14 cellular contexts compared by ENCODE assay signal in genomic region chr7:43982848-43983247, GRCh38. TPM values are rescaled to one million over a fixed set of nuclear protein-coding genes. Genes with fewer than 3 reads are reported as not detected.
DNase-seq lines count a peak whose midpoint lies in the region; ATAC-seq, FAIRE-seq and TF ChIP-seq lines count a peak whose summit lies in the region.
"Not testable (repeated sequence)": the region's sequence is repeated elsewhere in the genome, so short reads cannot be mapped to it uniquely, and the experiment has no call there.
"Had no signal": no experiment of that assay in that cellular context is flagged by ENCODE, and none has a peak within 500 bp of the region (broad histone marks: within the 10 kb centered on the region; RNA-seq: fewer than 3 reads in every experiment).

No MANE protein-coding gene starts in this region.

- not testable (repeated sequence) for H3K14ac ChIP-seq in H1 (ENCODE audit: insufficient read length)

- not testable (repeated sequence) for H3K36me3 Mint-ChIP-seq in T-helper 17 cell (ENCODE audit: low read depth)

- H3K9me3 ChIP-seq in BLaER1 treated with 17β-estradiol and CSF1 and Interleukin-3, amounts not matched to agents 10 nM and 100 nM (replicated peaks in 1 of 11); T-helper 17 cell (ENCODE audit: control insufficient read depth, low read length, poor library complexity, severe bottlenecking); H1 (ENCODE audit: insufficient read depth in 2 of 2, low read depth in 1 of 2, low read length in 1 of 2); heart left ventricle; left lung; mucosa of descending colon; upper lobe of right lung: not testable (repeated sequence)

- 0 out of 2 replicates have a peak overlapping the region, but pooled peaks have one; percentile 51 for H4K8ac ChIP-seq in H1 (ENCODE audit: extremely low read depth, insufficient read depth, low read length)

- H3K27ac ChIP-seq in BLaER1 treated with 17β-estradiol and CSF1 and Interleukin-3, amounts not matched to agents 10 nM and 100 nM, result peak overlapping the region in 6 of 11 experiments; percentile 18 to 65 (median 53); a peak in 10 of 22 replicates
- not testable (repeated sequence) for H3K27ac ChIP-seq in H1 (ENCODE audit: low read depth, low read length); heart left ventricle; left lung; upper lobe of right lung

- not testable (repeated sequence) for H3K18ac ChIP-seq in H1 (ENCODE audit: extremely low read depth, low read length)

- H2BK120ac ChIP-seq in H1 (replicated peaks; ENCODE audit: low read depth, low read length), result not testable (repeated sequence)

- not testable (repeated sequence) for TF ChIP-seq EP300 in H1 (IDR thresholded peaks at IDR 0.05; ENCODE audit: borderline replicate concordance in 1 of 2, low read depth in 2 of 2, low read length in 2 of 2)

- H3K9ac ChIP-seq in BLaER1 treated with 17β-estradiol and CSF1 and Interleukin-3, amounts not matched to agents 10 nM and 100 nM; H1 (replicated peaks in 1 of 4; ENCODE audit: extremely low read depth in 1 of 4, low read depth in 3 of 4, low read length in 3 of 4): not testable (repeated sequence)

- WGBS in H1 (ENCODE audit: extremely low coverage in 1 of 2, insufficient coverage in 1 of 2, insufficient read length in 1 of 2, insufficient replicate concordance in 2 of 2, low coverage in 1 of 2, low lambda C conversion rate in 2 of 2, missing lambda C conversion rate in 1 of 2), 2 experiments, result no CpG with 5 or more reads among the region's 6 CpGs
- WGBS in heart left ventricle, 4 donors, result 82% methylated on average over 3 of the region's 6 CpGs; no CpG with 5 or more reads in 3 of the 4 donors

- TF ChIP-seq POLR2A in H1 (IDR thresholded peaks at IDR 0.05; ENCODE audit: control extremely low read depth in 1 of 2, low read depth in 2 of 2, low read length in 2 of 2); heart left ventricle (IDR thresholded peaks at IDR 0.05): not testable (repeated sequence)

- H4K91ac ChIP-seq in H1 (replicated peaks; ENCODE audit: insufficient read length, low read length), result not testable (repeated sequence)

- ATAC-seq in T-helper 17 cell, result not testable (repeated sequence)
- ATAC-seq in heart left ventricle, result peak; percentile 5 to 36 (median 8)
- ATAC-seq in left lung, result peak; percentile 4
- peak; percentile 62 for ATAC-seq in mucosa of descending colon
- ATAC-seq in upper lobe of right lung, result peak; percentile 14

- H2BK20ac ChIP-seq in H1 (ENCODE audit: low read length), result not testable (repeated sequence)

- peaks cover 0 to 39% (median 26%) of the 10 kb centered on the region in 10 experiments; a peak in 16 of 20 replicates for H3K4me1 ChIP-seq in BLaER1 treated with 17β-estradiol and CSF1 and Interleukin-3, amounts not matched to agents 10 nM and 100 nM
- H3K4me1 ChIP-seq in H1 (replicated peaks in 1 of 4; ENCODE audit: control insufficient read depth in 3 of 4, insufficient read depth in 4 of 4, low read length in 3 of 4); heart left ventricle; left lung; mucosa of descending colon (ENCODE audit: low read depth); upper lobe of right lung: not testable (repeated sequence)

- not testable (repeated sequence) for H3K23me2 ChIP-seq in H1 (ENCODE audit: low read depth, low read length)

- H3K27ac Mint-ChIP-seq in T-helper 17 cell, result peak overlapping the region; percentile 16

- not testable (repeated sequence) for H3K4me1 Mint-ChIP-seq in T-helper 17 cell

- not testable (repeated sequence) for H4K20me1 ChIP-seq in BLaER1 treated with 17β-estradiol and CSF1 and Interleukin-3, amounts not matched to agents 10 nM and 100 nM; H1 (replicated peaks in 1 of 2; ENCODE audit: control insufficient read depth in 1 of 2, insufficient read depth in 2 of 2, low read length in 2 of 2)

- not testable (repeated sequence) for H3K36me3 ChIP-seq in BLaER1 treated with 17β-estradiol and CSF1 and Interleukin-3, amounts not matched to agents 10 nM and 100 nM; H1 (ENCODE audit: control insufficient read depth in 2 of 4, insufficient read depth in 4 of 4, low read length in 3 of 4); heart left ventricle; left lung; mucosa of descending colon (ENCODE audit: low read depth); upper lobe of right lung

- CTCF ChIA-PET in H1 (lab: Charles Lee; ENCODE audit: partially characterized antibody), result not testable (repeated sequence)

- H2BK12ac ChIP-seq in H1 (ENCODE audit: low read depth, low read length), result not testable (repeated sequence)

- intact Hi-C loops in heart left ventricle (cut with DNase I); left lung (cut with DNase I); mucosa of descending colon (cut with DNase I, micrococcal nuclease); upper lobe of right lung (cut with DNase I): not testable (repeated sequence)

- not testable (repeated sequence) for DNase-seq in T-helper 17 cell; H1 (ENCODE audit: low read depth in 1 of 2, low spot score in 2 of 2); heart left ventricle; upper lobe of right lung
- DNase-seq in left lung, result peak in 1 of 2 donors; percentile 9
- peak in 2 of 3 donors; percentile 32 to 60 for DNase-seq in mucosa of descending colon

- FAIRE-seq in H1 (lab: Jason Lieb, UNC), result not testable (repeated sequence)

- TF ChIP-seq RAD21 in H1 (IDR thresholded peaks at IDR 0.05 in 1 of 2, conservative IDR thresholded peaks at IDR 0.05 in 1 of 2; ENCODE audit: low read depth in 2 of 2, low read length in 2 of 2), result not testable (repeated sequence)

- not testable (repeated sequence) for H3K23ac ChIP-seq in H1 (ENCODE audit: insufficient read length)

- not testable (repeated sequence) for H3K4me3 ChIP-seq in BLaER1 treated with 17β-estradiol and CSF1 and Interleukin-3, amounts not matched to agents 10 nM and 100 nM; H1 (ENCODE audit: extremely low read depth in 1 of 4, insufficient read depth in 2 of 4, low read depth in 3 of 4, low read length in 4 of 4); heart left ventricle; left lung; mucosa of descending colon; upper lobe of right lung

- not testable (repeated sequence) for H3K79me2 ChIP-seq in H1 (ENCODE audit: control insufficient read depth in 1 of 2, insufficient read depth in 2 of 2, low read length in 2 of 2)

- H2BK15ac ChIP-seq in H1 (ENCODE audit: low read length), result not testable (repeated sequence)

- POLR2A ChIA-PET in H1 (lab: Charles Lee; ENCODE audit: partially characterized antibody), result not testable (repeated sequence)

- H3K4me3 Mint-ChIP-seq in T-helper 17 cell, result not testable (repeated sequence)

- TF ChIP-seq CTCF in H1 (IDR thresholded peaks at IDR 0.05; ENCODE audit: control extremely low read depth in 1 of 3, insufficient read depth in 1 of 3, low read depth in 1 of 3, low read length in 3 of 3); heart left ventricle (IDR thresholded peaks at IDR 0.05); left lung (IDR thresholded peaks at IDR 0.05); mucosa of descending colon (IDR thresholded peaks at IDR 0.05); upper lobe of right lung (IDR thresholded peaks at IDR 0.05): not testable (repeated sequence)

- H2AFZ ChIP-seq in H1 (ENCODE audit: low read length), result not testable (repeated sequence)

- not testable (repeated sequence) for H2BK5ac ChIP-seq in H1 (ENCODE audit: low read depth, low read length)

- H3K56ac ChIP-seq in H1 (replicated peaks; ENCODE audit: insufficient read length, low read depth, low read length), result not testable (repeated sequence)

- H4K5ac ChIP-seq in H1 (ENCODE audit: insufficient read length, low read depth, low read length), result not testable (repeated sequence)

- H3K27me3 ChIP-seq in BLaER1 treated with 17β-estradiol and CSF1 and Interleukin-3, amounts not matched to agents 10 nM and 100 nM; H1 (replicated peaks in 1 of 4; ENCODE audit: control insufficient read depth in 3 of 4, extremely low read depth in 1 of 4, insufficient read depth in 3 of 4, low read length in 3 of 4); heart left ventricle; left lung; upper lobe of right lung: not testable (repeated sequence)

- not testable (repeated sequence) for H3K4ac ChIP-seq in H1 (replicated peaks; ENCODE audit: insufficient read length, low read depth, low read length)

- not testable (repeated sequence) for H3K27me3 Mint-ChIP-seq in T-helper 17 cell

- H3K4me2 ChIP-seq in BLaER1 treated with 17β-estradiol and CSF1 and Interleukin-3, amounts not matched to agents 10 nM and 100 nM, result peak overlapping the region in 6 of 11 experiments; percentile 15 to 71 (median 47); a peak in 11 of 22 replicates
- H3K4me2 ChIP-seq in H1 (ENCODE audit: insufficient read depth in 1 of 2, low read depth in 2 of 2, low read length in 2 of 2), result not testable (repeated sequence)

- H2AK5ac ChIP-seq in H1 (ENCODE audit: low read depth, low read length), result not testable (repeated sequence)

- H3K79me1 ChIP-seq in H1 (ENCODE audit: low read depth, low read length), result not testable (repeated sequence)

RNA-seq across cellular contexts. Expression of gene SPDYE1, which starts 14.8 kb away (rescaled TPM):
- total RNA-seq in T-helper 17 cell, result under 1 TPM in 1 of 2 donors, not detected in 1; 0.18 TPM
- total RNA-seq in H1 (2021; fragmentation: NEBNext Ultra II Directional; extraction: Animal tissue kit (Norgen Biotek cat#: 25700)), result not detected in 2 replicates
- polyA plus RNA-seq in H1 (2011; rRNA removed), result not detected in 2 replicates
- not detected for polyA plus RNA-seq in H1 (2011; cell fraction: cytosol; rRNA removed)
- polyA plus RNA-seq in H1 (2011; cell fraction: nucleus; rRNA removed), result not detected
- polyA plus RNA-seq in H1 (2012, experiment 1 of 2), result 0.16 to 0.48 TPM (median 0.32 TPM) in 4 replicates
- polyA plus RNA-seq in H1 (2012, experiment 2 of 2), result 0.08 TPM
- not detected for polyA plus RNA-seq in H1 (2013, experiment 1 of 2)
- not detected for polyA plus RNA-seq in H1 (2013, experiment 2 of 2)
- polyA minus RNA-seq in H1 (2011; rRNA and poly(A)+ RNA removed), result not detected in 2 replicates
- polyA minus RNA-seq in H1 (2011; cell fraction: cytosol; rRNA and poly(A)+ RNA removed), result not detected
- polyA minus RNA-seq in H1 (2011; cell fraction: nucleus; rRNA and poly(A)+ RNA removed), result not detected
- total RNA-seq in heart left ventricle, result under 1 TPM in 1 of 9 donors, not detected in 8; 0.13 TPM
- not detected for polyA plus RNA-seq in heart left ventricle
- total RNA-seq in left lung, result not detected
- not detected for total RNA-seq in mucosa of descending colon
- not detected for total RNA-seq in upper lobe of right lung
- total RNA-seq: A172, A673, Calu3, Daoy, G401, GM23338, HFFc6 had no signal

RNA-seq across cellular contexts. Expression of gene UBE2D4, which starts 56.6 kb away (rescaled TPM):
- total RNA-seq in T-helper 17 cell, result 1 to 10 TPM; 6.4 to 6.9 TPM
- 3.4 and 5.2 TPM in 2 replicates for total RNA-seq in H1 (2021; fragmentation: NEBNext Ultra II Directional; extraction: Animal tissue kit (Norgen Biotek cat#: 25700))
- polyA plus RNA-seq in H1 (2011; rRNA removed), result 8.8 and 9.4 TPM in 2 replicates
- 6.0 TPM for polyA plus RNA-seq in H1 (2011; cell fraction: cytosol; rRNA removed)
- polyA plus RNA-seq in H1 (2011; cell fraction: nucleus; rRNA removed), result 7.2 TPM
- 2.9 to 5.4 TPM (median 3.9 TPM) in 4 replicates for polyA plus RNA-seq in H1 (2012, experiment 1 of 2)
- 2.9 TPM for polyA plus RNA-seq in H1 (2012, experiment 2 of 2)
- polyA plus RNA-seq in H1 (2013, experiment 1 of 2), result 3.8 TPM
- polyA plus RNA-seq in H1 (2013, experiment 2 of 2), result 3.4 TPM
- 9.8 and 14.7 TPM in 2 replicates for polyA minus RNA-seq in H1 (2011; rRNA and poly(A)+ RNA removed)
- 2.8 TPM for polyA minus RNA-seq in H1 (2011; cell fraction: cytosol; rRNA and poly(A)+ RNA removed)
- polyA minus RNA-seq in H1 (2011; cell fraction: nucleus; rRNA and poly(A)+ RNA removed), result 4.4 TPM
- 10 to 100 TPM; 35.1 to 69.8 (median 43.5) TPM for total RNA-seq in heart left ventricle
- polyA plus RNA-seq in heart left ventricle, result 10 to 100 TPM; 29.4 to 41.1 TPM
- 10 to 100 TPM; 25.7 to 26.4 TPM for total RNA-seq in left lung
- 10 to 100 TPM; 11.5 to 20.7 (median 11.8) TPM for total RNA-seq in mucosa of descending colon
- 27.2 TPM for total RNA-seq in upper lobe of right lung
